In genomic region chr13:78562237-78562889, GRCh38 we compare ENCODE assay signal across 17 cellular contexts.
"Had no signal": no experiment of that assay in that cellular context is flagged by ENCODE, and none has a peak within 500 bp of the region (broad histone marks: within the 10 kb centered on the region; RNA-seq: fewer than 3 reads in every experiment).

No MANE protein-coding gene starts in this region.

- H3K4me3 ChIP-seq: hepatocyte, tibial artery had no signal

- H3K36me3 ChIP-seq: neutrophil, tibial artery had no signal

- FAIRE-seq: astrocyte, TTC549, urothelium cell line had no signal

- H3K4me2 ChIP-seq: hepatocyte had no signal

- DNase-seq: activated CD4-positive, alpha-beta memory T cell treated with anti-CD3 and anti-CD28 coated beads, Interleukin-2, amount 10 ng/mL, durations not matched to agents 7 days and 5 days; activated CD4-positive, alpha-beta T cell treated with anti-CD3 and anti-CD28 coated beads for 4 hours; activated naive CD4-positive, alpha-beta T cell treated with anti-CD3 and anti-CD28 coated beads, Interleukin-2, amount 50 U/mL, for 16 hours; activated T-cell treated with anti-CD3 and anti-CD28 coated beads, Interleukin-2, amount 50 U/mL, for 24 hours; islet precursor cell; mammary epithelial cell; naive thymus-derived CD8-positive, alpha-beta T cell; stimulated activated CD4-positive, alpha-beta T cell treated with anti-CD3 and anti-CD28 coated beads, Interleukin-2, amount 100 ng/mL, for 48 hours; stimulated activated naive CD4-positive, alpha-beta T cell; tibial artery had no signal

- H3K9me3 ChIP-seq: neutrophil, tibial artery had no signal

- H3K4me1 ChIP-seq: tibial artery had no signal

- H3K27ac ChIP-seq: hepatocyte, neutrophil, tibial artery had no signal

- ATAC-seq: left lobe of liver; naive thymus-derived CD8-positive, alpha-beta T cell; WTC11 had no signal

- H3K27me3 ChIP-seq: hepatocyte, neutrophil had no signal
